In the genomic region with DNA sequence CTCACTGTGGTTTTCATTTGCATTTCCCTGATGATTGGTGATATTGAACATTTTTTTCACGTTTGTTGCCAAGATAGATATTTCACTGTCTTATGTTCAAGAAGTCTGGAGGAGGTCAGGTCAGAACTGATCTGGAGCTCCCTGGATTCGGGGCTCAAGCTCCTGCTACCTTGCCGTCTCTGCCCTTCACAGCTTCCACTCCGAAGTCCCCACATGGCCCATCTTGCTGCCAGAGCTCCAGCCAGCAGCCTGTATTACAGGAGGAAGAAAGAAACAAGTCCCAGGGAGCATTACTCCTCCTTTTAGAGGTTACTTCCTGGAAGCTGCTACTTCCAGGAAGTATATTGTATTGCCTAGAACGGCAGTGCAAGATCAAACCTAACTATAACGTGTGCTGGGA, we compare ENCODE assay signal across 18 cellular contexts. TPM values are rescaled to one million over a fixed set of nuclear protein-coding genes. Genes with fewer than 3 reads are reported as not detected.
DNase-seq lines count a peak whose midpoint lies in the region; ATAC-seq and TF ChIP-seq lines count a peak whose summit lies in the region.
"Had no signal": no experiment of that assay in that cellular context is flagged by ENCODE, and none has a peak within 500 bp of the region (broad histone marks: within the 10 kb centered on the region; RNA-seq: fewer than 3 reads in every experiment).

No MANE protein-coding gene starts in this region.

- DNase-seq in activated T-cell treated with anti-CD3 and anti-CD28 coated beads, Interleukin-2, amount 50 U/mL, for 24 hours = peak; percentile 25
- no peak for DNase-seq in activated T-cell treated with anti-CD3 and anti-CD28 coated beads, Interleukin-2, amount 50 U/mL, for 72 hours
- peak in 1 of 7 experiments; percentile 45 for DNase-seq in CD8-positive, alpha-beta T cell
- no peak for DNase-seq in activated CD8-positive, alpha-beta T cell treated with anti-CD3 and anti-CD28 coated beads for 36 hours
- no peak for DNase-seq in naive thymus-derived CD8-positive, alpha-beta T cell
- DNase-seq in NCI-H345 treated with DMSO at 0.1 percent for 48 hours (lab: John Stamatoyannopoulos, UW; ENCODE audit: unreplicated experiment) (no peak), SIG-M5 treated with dmso at 0.1 percent for 504 hours (lab: John Stamatoyannopoulos, UW; ENCODE audit: unreplicated experiment) (no peak)
- DNase-seq: AML-193, Calu3, DMS53, H7, MG63, NCI-H1092 treated with DMSO at 0.1 percent for 48 hours, NCI-H2081 treated with DMSO at 0.1 percent for 48 hours, NCI-H510A treated with DMSO at 0.1 percent for 48 hours had no signal

- ATAC-seq in activated T-cell treated with anti-CD3 and anti-CD28 coated beads, Interleukin-2, amount 50 U/mL, for 72 hours (replicated peaks in 1 of 2) = no peak
- ATAC-seq in CD8-positive, alpha-beta T cell = no peak
- no peak for ATAC-seq in activated CD8-positive, alpha-beta T cell treated with anti-CD3 and anti-CD28 coated beads for 36 hours
- ATAC-seq in naive thymus-derived CD8-positive, alpha-beta T cell = no peak
- no peak for ATAC-seq in GM21786 (IDR thresholded peaks at IDR 0.05; ENCODE audit: unreplicated experiment)
- ATAC-seq: Right ventricle myocardium inferior had no signal

- CTCF ChIA-PET in CD8-positive, alpha-beta T cell (lab: Charles Lee) = interaction anchor here (2.0 kb wide), 1 partner anchor 19 kb away, joined by 7 read pairs; no protein-coding TSS in a partner anchor
- CTCF ChIA-PET in activated CD8-positive, alpha-beta T cell treated with anti-CD3 and anti-CD28 coated beads for 36 hours (lab: Charles Lee) = interaction anchor here (1.3 kb wide), 1 partner anchor 19 kb away, joined by 3 read pairs; no protein-coding TSS in a partner anchor

- H3K4me3 ChIP-seq in CD8-positive, alpha-beta T cell (ENCODE audit: low read depth, low read length) = no peak overlapping the region
- H3K4me3 ChIP-seq: MG63 had no signal

- H3K9me3 ChIP-seq in CD8-positive, alpha-beta T cell (ENCODE audit: low read length) = no peaks in the 10 kb centered on the region
- H3K9me3 ChIP-seq: MG63 had no signal

- no peak overlapping the region for H3K27ac Mint-ChIP-seq in activated T-cell treated with anti-CD3 and anti-CD28 coated beads, Interleukin-2, amount 50 U/mL, for 24 hours
- H3K27ac Mint-ChIP-seq in activated T-cell treated with anti-CD3 and anti-CD28 coated beads, Interleukin-2, amount 50 U/mL, for 72 hours = no peak overlapping the region
- peak overlapping the region; percentile 46 for H3K27ac Mint-ChIP-seq in CD8-positive, alpha-beta T cell
- peak overlapping the region; percentile 61 for H3K27ac Mint-ChIP-seq in activated CD8-positive, alpha-beta T cell treated with anti-CD3 and anti-CD28 coated beads for 36 hours
- peak overlapping the region; percentile 18 to 89 (median 66) for H3K27ac Mint-ChIP-seq in naive thymus-derived CD8-positive, alpha-beta T cell

- no peak overlapping the region for H3K4me3 Mint-ChIP-seq in activated T-cell treated with anti-CD3 and anti-CD28 coated beads, Interleukin-2, amount 50 U/mL, for 24 hours
- no peak overlapping the region for H3K4me3 Mint-ChIP-seq in activated T-cell treated with anti-CD3 and anti-CD28 coated beads, Interleukin-2, amount 50 U/mL, for 72 hours
- H3K4me3 Mint-ChIP-seq in CD8-positive, alpha-beta T cell = no peak overlapping the region
- H3K4me3 Mint-ChIP-seq in activated CD8-positive, alpha-beta T cell treated with anti-CD3 and anti-CD28 coated beads for 36 hours = no peak overlapping the region
- peak overlapping the region in 2 of 10 donors; percentile 24 to 41 for H3K4me3 Mint-ChIP-seq in naive thymus-derived CD8-positive, alpha-beta T cell
- H3K4me3 Mint-ChIP-seq: CD14-positive monocyte had no signal

- no peaks in the 10 kb centered on the region for H3K27me3 ChIP-seq in CD8-positive, alpha-beta T cell (ENCODE audit: insufficient read depth, low read length)
- H3K27me3 ChIP-seq: MG63 had no signal

- H3K9me3 Mint-ChIP-seq in activated T-cell treated with anti-CD3 and anti-CD28 coated beads, Interleukin-2, amount 50 U/mL, for 24 hours = no peaks in the 10 kb centered on the region
- no peaks in the 10 kb centered on the region for H3K9me3 Mint-ChIP-seq in activated T-cell treated with anti-CD3 and anti-CD28 coated beads, Interleukin-2, amount 50 U/mL, for 72 hours
- no peaks in the 10 kb centered on the region for H3K9me3 Mint-ChIP-seq in CD8-positive, alpha-beta T cell
- H3K9me3 Mint-ChIP-seq in activated CD8-positive, alpha-beta T cell treated with anti-CD3 and anti-CD28 coated beads for 36 hours = no peaks in the 10 kb centered on the region
- H3K9me3 Mint-ChIP-seq in naive thymus-derived CD8-positive, alpha-beta T cell = no peaks in the 10 kb centered on the region

- intact Hi-C loops in CD8-positive, alpha-beta T cell (cut with DNase I, micrococcal nuclease) = no loop called here
- intact Hi-C loops in activated CD8-positive, alpha-beta T cell treated with anti-CD3 and anti-CD28 coated beads for 36 hours (cut with micrococcal nuclease) = no loop called here

- H3K4me1 Mint-ChIP-seq in activated T-cell treated with anti-CD3 and anti-CD28 coated beads, Interleukin-2, amount 50 U/mL, for 24 hours (ENCODE audit: low read depth) = peaks cover 20% of the 10 kb centered on the region
- peaks cover 15% of the 10 kb centered on the region for H3K4me1 Mint-ChIP-seq in activated T-cell treated with anti-CD3 and anti-CD28 coated beads, Interleukin-2, amount 50 U/mL, for 72 hours (ENCODE audit: low read depth)
- peaks cover 24% of the 10 kb centered on the region for H3K4me1 Mint-ChIP-seq in CD8-positive, alpha-beta T cell (ENCODE audit: low read depth)
- peaks cover 19% of the 10 kb centered on the region for H3K4me1 Mint-ChIP-seq in activated CD8-positive, alpha-beta T cell treated with anti-CD3 and anti-CD28 coated beads for 36 hours (ENCODE audit: low read depth)
- H3K4me1 Mint-ChIP-seq in naive thymus-derived CD8-positive, alpha-beta T cell = peaks cover 11 to 30% (median 29%) of the 10 kb centered on the region in 4 donors

- POLR2A ChIA-PET in CD8-positive, alpha-beta T cell (lab: Charles Lee) = no interaction called here
- POLR2A ChIA-PET in activated CD8-positive, alpha-beta T cell treated with anti-CD3 and anti-CD28 coated beads for 36 hours (lab: Charles Lee) = no interaction called here
- POLR2A ChIA-PET in naive thymus-derived CD8-positive, alpha-beta T cell (lab: Charles Lee) = interaction anchor here (0.6 to 2.7 kb wide), 2 partner anchors 18 to 136 kb away, joined by 4 to 24 read pairs; a partner anchor contains a TSS

- no peaks in the 10 kb centered on the region for H3K36me3 ChIP-seq in CD8-positive, alpha-beta T cell (ENCODE audit: insufficient read depth, low read length)
- H3K36me3 ChIP-seq: MG63 had no signal

- TF ChIP-seq CTCF in CD8-positive, alpha-beta T cell (IDR thresholded peaks at IDR 0.05) = no peak
- TF ChIP-seq CTCF in activated CD8-positive, alpha-beta T cell treated with anti-CD3 and anti-CD28 coated beads for 36 hours (IDR thresholded peaks at IDR 0.05) = no peak

- H3K27ac ChIP-seq in CD8-positive, alpha-beta T cell (ENCODE audit: low read depth, low read length) = no peak overlapping the region

- no peaks in the 10 kb centered on the region for H3K36me3 Mint-ChIP-seq in activated T-cell treated with anti-CD3 and anti-CD28 coated beads, Interleukin-2, amount 50 U/mL, for 24 hours (ENCODE audit: low read depth)
- H3K36me3 Mint-ChIP-seq in activated T-cell treated with anti-CD3 and anti-CD28 coated beads, Interleukin-2, amount 50 U/mL, for 72 hours (ENCODE audit: insufficient read depth in 2 of 2) = no peaks in the 10 kb centered on the region
- no peaks in the 10 kb centered on the region for H3K36me3 Mint-ChIP-seq in CD8-positive, alpha-beta T cell
- H3K36me3 Mint-ChIP-seq in activated CD8-positive, alpha-beta T cell treated with anti-CD3 and anti-CD28 coated beads for 36 hours (ENCODE audit: low read depth) = no peaks in the 10 kb centered on the region
- no peaks in the 10 kb centered on the region for H3K36me3 Mint-ChIP-seq in naive thymus-derived CD8-positive, alpha-beta T cell
- H3K36me3 Mint-ChIP-seq: CD14-positive monocyte had no signal

- peaks cover 20% of the 10 kb centered on the region for H3K4me1 ChIP-seq in CD8-positive, alpha-beta T cell (ENCODE audit: insufficient read depth, low read length)

- no peaks in the 10 kb centered on the region for H3K27me3 Mint-ChIP-seq in activated T-cell treated with anti-CD3 and anti-CD28 coated beads, Interleukin-2, amount 50 U/mL, for 24 hours
- no peaks in the 10 kb centered on the region for H3K27me3 Mint-ChIP-seq in activated T-cell treated with anti-CD3 and anti-CD28 coated beads, Interleukin-2, amount 50 U/mL, for 72 hours (ENCODE audit: low read depth)
- no peaks in the 10 kb centered on the region for H3K27me3 Mint-ChIP-seq in CD8-positive, alpha-beta T cell (ENCODE audit: low read depth)
- H3K27me3 Mint-ChIP-seq in activated CD8-positive, alpha-beta T cell treated with anti-CD3 and anti-CD28 coated beads for 36 hours = no peaks in the 10 kb centered on the region
- no peaks in the 10 kb centered on the region for H3K27me3 Mint-ChIP-seq in naive thymus-derived CD8-positive, alpha-beta T cell

RNA-seq across cellular contexts. Expression of a gene that starts 17.9 kb away (rescaled TPM):
- 10 to 100 TPM; 29.7 to 48.0 TPM for total RNA-seq in activated T-cell treated with anti-CD3 and anti-CD28 coated beads, Interleukin-2, amount 50 U/mL, for 72 hours
- total RNA-seq in CD8-positive, alpha-beta T cell = 10 to 100 TPM; 51.2 to 51.9 TPM
- total RNA-seq in activated CD8-positive, alpha-beta T cell treated with anti-CD3 and anti-CD28 coated beads for 36 hours = 10 to 100 TPM; 26.4 to 26.6 TPM
- 10 to 100 TPM; 69.9 to 78.2 TPM for total RNA-seq in naive thymus-derived CD8-positive, alpha-beta T cell
- 10 to 100 TPM; 28.2 to 45.4 (median 30.9) TPM for polyA plus RNA-seq in naive thymus-derived CD8-positive, alpha-beta T cell

Comparison
In these comparisons a context has a peak if more than half of its experiments do, and no peak if none do; other contexts are left out.
1. H3K27ac Mint-ChIP-seq: peak in CD8-positive, alpha-beta T cell (single experiment), activated CD8-positive, alpha-beta T cell treated with anti-CD3 and anti-CD28 coated beads for 36 hours (single experiment) and naive thymus-derived CD8-positive, alpha-beta T cell (10 of 10); none in activated T-cell treated with anti-CD3 and anti-CD28 coated beads, Interleukin-2, amount 50 U/mL, for 24 hours (single experiment) and activated T-cell treated with anti-CD3 and anti-CD28 coated beads, Interleukin-2, amount 50 U/mL, for 72 hours (single experiment).